ENCODE assay signal across 10 cellular contexts in the genomic region with DNA sequence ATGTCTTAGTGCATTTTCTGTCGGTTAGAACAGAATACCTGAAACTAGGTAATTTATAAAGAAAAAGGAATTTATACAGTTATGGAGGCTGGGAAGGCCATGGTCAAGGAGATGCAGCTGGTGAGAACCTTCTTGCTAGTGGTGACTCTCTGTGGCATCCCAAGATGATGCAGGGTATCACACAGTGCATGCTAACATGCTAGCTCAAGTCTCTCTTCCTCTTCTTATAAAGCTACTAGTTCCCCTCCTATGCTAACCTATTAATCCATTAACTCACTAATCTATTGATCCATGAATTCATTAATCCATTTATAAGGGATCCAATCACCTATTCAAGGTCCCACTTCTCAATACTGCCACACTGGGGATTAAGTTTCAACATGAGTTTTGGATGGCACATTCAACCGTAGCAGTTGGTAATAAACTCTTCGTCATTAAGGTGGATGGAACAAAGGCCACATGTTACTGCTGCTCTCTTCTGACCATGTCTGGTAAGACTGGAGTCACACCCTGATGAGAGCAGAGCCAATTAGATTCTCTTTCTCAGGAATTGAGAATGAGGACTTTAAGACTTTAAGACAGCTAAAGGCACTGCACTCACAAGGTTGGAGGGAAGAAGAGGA.
DNase-seq lines count a peak whose midpoint lies in the region; ATAC-seq, FAIRE-seq and TF ChIP-seq lines count a peak whose summit lies in the region.
"Had no signal": no experiment of that assay in that cellular context is flagged by ENCODE, and none has a peak within 500 bp of the region (broad histone marks: within the 10 kb centered on the region; RNA-seq: fewer than 3 reads in every experiment).

No MANE protein-coding gene starts in this region.

- intact Hi-C loops in GM12878 (cut with micrococcal nuclease; ENCODE audit: unreplicated experiment): loop anchor here (5.0 kb wide), 2 partner anchors 215 to 485 kb away; no protein-coding TSS in a partner anchor

- H3K4me2 ChIP-seq in GM12878 (ENCODE audit: control insufficient read depth, insufficient read depth): peak overlapping the region; percentile 5

- in situ Hi-C loops in GM12878 (cut with MboI): no loop called here

- FAIRE-seq in GM12878 (lab: Jason Lieb, UNC): no peak

- SMC1A ChIA-PET in GM12878 (lab: Charles Lee; ENCODE audit: uncharacterized antibody, unreplicated experiment): interaction anchor here (0.6 to 2.5 kb wide), 26 partner anchors 9 to 451 kb away, joined by 3 to 23 read pairs (median 4); no protein-coding TSS in a partner anchor

- peak overlapping the region; percentile 34 for H2AFZ ChIP-seq in GM12878 (ENCODE audit: control insufficient read depth, low read depth, low read length)

- no peaks in the 10 kb centered on the region for H4K20me1 ChIP-seq in GM12878 (ENCODE audit: control insufficient read depth, insufficient read depth)

- TF ChIP-seq EP300 in GM12878 (IDR thresholded peaks at IDR 0.05; ENCODE audit: borderline replicate concordance in 1 of 2, control insufficient read depth in 1 of 2, low read depth in 2 of 2, low read length in 2 of 2): peak in 1 of 2 experiments; percentile 63; a peak in 3 of 4 replicates

- ATAC-seq in GM18499 (IDR thresholded peaks at IDR 0.05; ENCODE audit: insufficient read depth, unreplicated experiment): peak; percentile 53
- ATAC-seq in GM21367 (IDR thresholded peaks at IDR 0.05; ENCODE audit: unreplicated experiment): peak; percentile 52
- ATAC-seq in HG03135 (IDR thresholded peaks at IDR 0.05; ENCODE audit: unreplicated experiment): peak; percentile 65
- peak; percentile 86 for ATAC-seq in GM12878

- DNase-seq in GM12878 (ENCODE audit: low read depth, low spot score) (peak; percentile 68), NCI-H510A treated with DMSO at 0.1 percent for 48 hours (lab: John Stamatoyannopoulos, UW) (no peak), cerebellar cortex (ENCODE audit: low spot score) (no peak), SKM-1 (lab: John Stamatoyannopoulos, UW; ENCODE audit: unreplicated experiment) (no peak)
- no peak for DNase-seq in NK-92 treated with Interleukin-12 subunit alpha and Interleukin-12 subunit beta, amount 100 ng/mL, for 24 hours (lab: John Stamatoyannopoulos, UW)
- DNase-seq: amygdala had no signal

- BruUV-seq in GM12878 (replicated peaks; lab: Mats Ljungman, UMichigan): no TSS peak

- no peaks in the 10 kb centered on the region for H3K27me3 ChIP-seq in GM12878 (replicated peaks in 1 of 2; ENCODE audit: control insufficient read depth in 2 of 2, insufficient read depth in 2 of 2, low read length in 1 of 2)

- H3K79me2 ChIP-seq in GM12878 (ENCODE audit: control insufficient read depth, insufficient read depth, low read length): no peaks in the 10 kb centered on the region

- TF ChIP-seq RAD21 in GM12878 (IDR thresholded peaks at IDR 0.05; ENCODE audit: insufficient read depth, low read depth, low read length): peak; percentile 51

- peak overlapping the region; percentile 71 for H3K27ac ChIP-seq in GM12878 (ENCODE audit: control insufficient read depth, insufficient read depth)
- H3K27ac ChIP-seq: VCaP had no signal

- H3K36me3 ChIP-seq in GM12878 (ENCODE audit: control insufficient read depth in 2 of 2, insufficient read depth in 2 of 2, low read length in 1 of 2): no peaks in the 10 kb centered on the region

- 48% methylated on average over 3 of the region's 3 CpGs for WGBS in GM12878 (ENCODE audit: insufficient coverage, insufficient replicate concordance, low lambda C conversion rate, missing lambda C conversion rate)

- H3K9ac ChIP-seq in GM12878 (ENCODE audit: control insufficient read depth, insufficient read depth, low read length): no peak overlapping the region; the same call in 1 of the 2 replicates

- POLR2A ChIA-PET in GM12878 (lab: Charles Lee): interaction anchor here (0.6 to 1.5 kb wide), 6 partner anchors 9 to 361 kb away, joined by 3 to 5 read pairs (median 4); no protein-coding TSS in a partner anchor

- CTCF ChIA-PET in GM12878 (lab: Yijun Ruan, JAX): interaction anchor here (0.7 to 2.3 kb wide), 22 partner anchors 9 to 488 kb away, joined by 3 to 29 read pairs (median 4); no protein-coding TSS in a partner anchor

- H3K9me3 ChIP-seq in GM12878 (replicated peaks; ENCODE audit: control insufficient read depth, insufficient read depth, low read length): peaks cover 7% of the 10 kb centered on the region

- peaks cover 41% of the 10 kb centered on the region for H3K4me1 ChIP-seq in GM12878 (ENCODE audit: control insufficient read depth, insufficient read depth, low read length)

- RAD21 ChIA-PET in GM12878 (lab: Charles Lee; ENCODE audit: unreplicated experiment): interaction anchor here (0.6 to 2.9 kb wide), 22 partner anchors 9 to 492 kb away, joined by 3 to 21 read pairs (median 4); no protein-coding TSS in a partner anchor

- no peak for TF ChIP-seq POLR2A in GM12878 (IDR thresholded peaks at IDR 0.05; ENCODE audit: low read depth, low read length)

- peak; percentile 12 to 34 (median 30); a peak in 2 of 6 replicates for TF ChIP-seq CTCF in GM12878 (IDR thresholded peaks at IDR 0.05 in 2 of 3, conservative IDR thresholded peaks at IDR 0.05 in 1 of 3; ENCODE audit: control insufficient read depth in 2 of 3, extremely low read depth in 1 of 3, insufficient read depth in 1 of 3, low read depth in 3 of 3, low read length in 3 of 3)

- peak overlapping the region; percentile 9; the same call in 1 of the 2 replicates for H3K4me3 ChIP-seq in GM12878

TF ChIP-seq in GM12878, 131 proteins besides CTCF, POLR2A, EP300 and RAD21 (continues in another document):
- TF ChIP-seq, protein P1, sequence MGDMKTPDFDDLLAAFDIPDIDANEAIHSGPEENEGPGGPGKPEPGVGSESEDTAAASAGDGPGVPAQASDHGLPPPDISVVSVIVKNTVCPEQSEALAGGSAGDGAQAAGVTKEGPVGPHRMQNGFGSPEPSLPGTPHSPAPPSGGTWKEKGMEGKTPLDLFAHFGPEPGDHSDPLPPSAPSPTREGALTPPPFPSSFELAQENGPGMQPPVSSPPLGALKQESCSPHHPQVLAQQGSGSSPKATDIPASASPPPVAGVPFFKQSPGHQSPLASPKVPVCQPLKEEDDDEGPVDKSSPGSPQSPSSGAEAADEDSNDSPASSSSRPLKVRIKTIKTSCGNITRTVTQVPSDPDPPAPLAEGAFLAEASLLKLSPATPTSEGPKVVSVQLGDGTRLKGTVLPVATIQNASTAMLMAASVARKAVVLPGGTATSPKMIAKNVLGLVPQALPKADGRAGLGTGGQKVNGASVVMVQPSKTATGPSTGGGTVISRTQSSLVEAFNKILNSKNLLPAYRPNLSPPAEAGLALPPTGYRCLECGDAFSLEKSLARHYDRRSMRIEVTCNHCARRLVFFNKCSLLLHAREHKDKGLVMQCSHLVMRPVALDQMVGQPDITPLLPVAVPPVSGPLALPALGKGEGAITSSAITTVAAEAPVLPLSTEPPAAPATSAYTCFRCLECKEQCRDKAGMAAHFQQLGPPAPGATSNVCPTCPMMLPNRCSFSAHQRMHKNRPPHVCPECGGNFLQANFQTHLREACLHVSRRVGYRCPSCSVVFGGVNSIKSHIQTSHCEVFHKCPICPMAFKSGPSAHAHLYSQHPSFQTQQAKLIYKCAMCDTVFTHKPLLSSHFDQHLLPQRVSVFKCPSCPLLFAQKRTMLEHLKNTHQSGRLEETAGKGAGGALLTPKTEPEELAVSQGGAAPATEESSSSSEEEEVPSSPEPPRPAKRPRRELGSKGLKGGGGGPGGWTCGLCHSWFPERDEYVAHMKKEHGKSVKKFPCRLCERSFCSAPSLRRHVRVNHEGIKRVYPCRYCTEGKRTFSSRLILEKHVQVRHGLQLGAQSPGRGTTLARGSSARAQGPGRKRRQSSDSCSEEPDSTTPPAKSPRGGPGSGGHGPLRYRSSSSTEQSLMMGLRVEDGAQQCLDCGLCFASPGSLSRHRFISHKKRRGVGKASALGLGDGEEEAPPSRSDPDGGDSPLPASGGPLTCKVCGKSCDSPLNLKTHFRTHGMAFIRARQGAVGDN (IDR thresholded peaks at IDR 0.05): peak; percentile 84; the same call in 1 of the 2 replicates
- peak; percentile 0; the same call in 1 of the 2 replicates for TF ChIP-seq PML (IDR thresholded peaks at IDR 0.05; ENCODE audit: low read length)
- peak; percentile 20 for TF ChIP-seq MEF2B (IDR thresholded peaks at IDR 0.05; ENCODE audit: partially characterized antibody, poor library complexity, severe bottlenecking)
- TF ChIP-seq, protein P2, sequence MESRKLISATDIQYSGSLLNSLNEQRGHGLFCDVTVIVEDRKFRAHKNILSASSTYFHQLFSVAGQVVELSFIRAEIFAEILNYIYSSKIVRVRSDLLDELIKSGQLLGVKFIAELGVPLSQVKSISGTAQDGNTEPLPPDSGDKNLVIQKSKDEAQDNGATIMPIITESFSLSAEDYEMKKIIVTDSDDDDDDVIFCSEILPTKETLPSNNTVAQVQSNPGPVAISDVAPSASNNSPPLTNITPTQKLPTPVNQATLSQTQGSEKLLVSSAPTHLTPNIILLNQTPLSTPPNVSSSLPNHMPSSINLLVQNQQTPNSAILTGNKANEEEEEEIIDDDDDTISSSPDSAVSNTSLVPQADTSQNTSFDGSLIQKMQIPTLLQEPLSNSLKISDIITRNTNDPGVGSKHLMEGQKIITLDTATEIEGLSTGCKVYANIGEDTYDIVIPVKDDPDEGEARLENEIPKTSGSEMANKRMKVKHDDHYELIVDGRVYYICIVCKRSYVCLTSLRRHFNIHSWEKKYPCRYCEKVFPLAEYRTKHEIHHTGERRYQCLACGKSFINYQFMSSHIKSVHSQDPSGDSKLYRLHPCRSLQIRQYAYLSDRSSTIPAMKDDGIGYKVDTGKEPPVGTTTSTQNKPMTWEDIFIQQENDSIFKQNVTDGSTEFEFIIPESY (IDR thresholded peaks at IDR 0.05): no peak
- TF ChIP-seq EED (IDR thresholded peaks at IDR 0.05; ENCODE audit: low read depth): 0 out of 2 replicates have a peak, but pooled peaks have one; percentile 5
- TF ChIP-seq SMAD1 (IDR thresholded peaks at IDR 0.05; ENCODE audit: low read depth, partially characterized antibody): no peak
